15 cellular contexts compared by ENCODE assay signal in the genomic region with DNA sequence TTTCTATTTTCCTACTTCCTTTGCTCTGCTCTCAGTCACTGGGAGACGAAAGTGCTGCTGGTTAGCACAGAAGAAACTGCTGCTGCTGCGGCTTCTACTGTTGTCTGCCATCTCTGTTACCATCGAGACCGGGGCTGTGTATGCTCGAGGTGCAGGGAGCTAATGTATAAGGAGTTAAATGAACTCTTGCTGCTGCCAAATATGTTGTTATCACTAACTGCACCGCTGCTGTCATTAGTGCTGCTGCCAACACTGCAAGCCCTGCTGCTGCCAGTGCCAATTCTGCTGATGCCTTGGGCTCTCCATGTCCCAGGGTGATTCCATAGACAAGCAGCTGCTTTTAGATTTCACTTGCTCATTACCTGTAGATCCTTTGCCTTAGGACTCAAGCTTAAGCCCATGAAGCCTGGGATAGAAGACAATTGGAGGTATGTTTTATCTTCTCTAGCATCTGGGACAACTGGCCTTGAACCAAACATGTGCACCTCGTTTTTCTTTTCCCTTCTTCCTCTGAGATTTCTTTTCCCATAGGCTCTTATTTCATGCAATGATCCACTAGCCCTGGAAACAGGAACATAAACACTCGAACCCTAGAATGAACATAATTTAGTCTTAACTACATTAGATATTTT.
DNase-seq lines count a peak whose midpoint lies in the region; ATAC-seq lines count a peak whose summit lies in the region.
"Had no signal": no experiment of that assay in that cellular context is flagged by ENCODE, and none has a peak within 500 bp of the region (broad histone marks: within the 10 kb centered on the region; RNA-seq: fewer than 3 reads in every experiment).

No MANE protein-coding gene starts in this region.

- ATAC-seq in HG03159 (IDR thresholded peaks at IDR 0.05; ENCODE audit: unreplicated experiment) = no peak
- ATAC-seq: natural killer cell treated with Interleukin-12 subunit alpha and Interleukin-12 subunit beta and Interleukin-15 and Interleukin-18, amount 100 ng/mL, for 72 hours; stimulated activated naive CD8-positive, alpha-beta T cell treated with anti-CD3 and anti-CD28 coated beads, Interleukin-15, Interleukin-2, amounts not matched to agents 100 U/mL and 50 U/mL, for 24 hours had no signal

- DNase-seq in Ammon's horn (ENCODE audit: low spot score) (peak; percentile 33), NCI-H2081 treated with DMSO at 0.1 percent for 48 hours (lab: John Stamatoyannopoulos, UW) (peak; percentile 2), cerebellar cortex (ENCODE audit: low spot score) (peak; percentile 10), kidney tubule cell (ENCODE audit: low spot score) (peak; percentile 33), MV-4-11 (lab: John Stamatoyannopoulos, UW) (no peak), EL (no peak)
- no peak for DNase-seq in stimulated activated CD4-positive, alpha-beta T cell treated with anti-CD3 and anti-CD28 coated beads, Interleukin-2, amount 100 ng/mL, for 24 hours
- DNase-seq: activated naive CD4-positive, alpha-beta T cell treated with anti-CD3 and anti-CD28 coated beads, Interleukin-2, amount 10 ng/mL, durations not matched to agents 7 days and 5 days; CD4-positive, CD25-positive, alpha-beta regulatory T cell; NCI-H187; NCI-H526; stimulated activated CD4-positive, alpha-beta T cell treated with anti-CD3 and anti-CD28 coated beads, Interleukin-15, amount 100 ng/mL, for 24 hours; stimulated activated naive CD8-positive, alpha-beta T cell treated with anti-CD3 and anti-CD28 coated beads, Interleukin-15, Interleukin-2, amounts not matched to agents 100 U/mL and 50 U/mL, for 24 hours had no signal

Comparison
In these comparisons a context has a peak if more than half of its experiments do, and no peak if none do; other contexts are left out.
1. DNase-seq: peak in Ammon's horn (single experiment), NCI-H2081 treated with DMSO at 0.1 percent for 48 hours (single experiment), cerebellar cortex (single experiment) and kidney tubule cell (single experiment); none in MV-4-11 (single experiment), stimulated activated CD4-positive, alpha-beta T cell treated with anti-CD3 and anti-CD28 coated beads, Interleukin-2, amount 100 ng/mL, for 24 hours (0 of 2) and EL (single experiment).